ENCODE assay signal across 10 cellular contexts in the genomic region with DNA sequence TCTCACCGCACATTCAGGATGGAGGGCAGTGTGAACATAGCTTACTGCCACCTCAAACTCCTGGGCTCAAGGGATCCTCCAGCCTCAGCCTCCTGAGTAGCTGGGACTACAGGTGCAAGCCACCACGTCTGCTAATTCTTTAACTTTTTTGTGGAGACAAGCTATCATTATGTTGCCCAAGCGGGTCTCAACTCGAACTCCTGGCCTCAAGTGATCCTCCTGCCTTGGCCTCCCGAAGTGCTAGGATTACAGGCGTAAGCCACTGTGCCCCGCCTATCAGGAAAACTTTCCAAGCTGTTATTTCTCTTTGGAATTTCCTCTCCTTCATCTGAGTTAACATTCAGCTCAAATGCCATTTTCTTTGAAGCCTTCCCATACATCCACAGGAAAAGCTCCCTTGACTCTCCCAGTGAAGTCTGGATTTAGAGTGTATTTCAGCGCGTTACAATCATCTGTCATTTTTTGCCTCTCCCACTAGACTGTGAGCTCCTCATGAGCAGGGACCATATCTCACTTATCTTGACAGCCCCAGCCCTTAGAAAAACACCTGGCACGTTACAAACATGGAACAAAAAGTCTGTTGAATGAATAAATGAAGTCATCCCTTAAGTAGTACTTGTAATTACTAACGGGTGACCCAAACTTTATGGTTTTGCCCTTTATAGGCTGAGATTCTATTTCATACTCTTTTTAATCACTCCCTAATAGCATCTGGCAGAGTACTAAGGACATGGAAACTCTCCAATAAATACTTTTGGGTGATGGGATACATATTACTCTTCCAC. TPM values are rescaled to one million over a fixed set of nuclear protein-coding genes. Genes with fewer than 3 reads are reported as not detected.
DNase-seq lines count a peak whose midpoint lies in the region; ATAC-seq and TF ChIP-seq lines count a peak whose summit lies in the region.
"Had no signal": no experiment of that assay in that cellular context is flagged by ENCODE, and none has a peak within 500 bp of the region (broad histone marks: within the 10 kb centered on the region; RNA-seq: fewer than 3 reads in every experiment).

No MANE protein-coding gene starts in this region.

- H3K4me1 ChIP-seq in adipocyte (ENCODE audit: control insufficient read depth, insufficient read depth, low read length) (peaks cover 24% of the 10 kb centered on the region), mesenchymal stem cell (ENCODE audit: control insufficient read depth, insufficient read depth, low read depth, low read length) (peaks cover 8% of the 10 kb centered on the region), transverse colon (peaks cover 0 to 55% (median 25%) of the 10 kb centered on the region in 4 donors)

- no peak for DNase-seq in activated naive CD4-positive, alpha-beta T cell treated with anti-CD3 and anti-CD28 coated beads for 36 hours
- no peak for DNase-seq in activated naive CD4-positive, alpha-beta T cell treated with Interleukin-2 at 50 U/mL for 16 hours
- no peak for DNase-seq in adipocyte (ENCODE audit: low read depth)
- DNase-seq in mesenchymal stem cell, result no peak
- DNase-seq in transverse colon, result no peak
- DNase-seq in NCI-H1105 (lab: John Stamatoyannopoulos, UW), result no peak
- DNase-seq: NCI-H2227 treated with DMSO at 0.1 percent for 48 hours had no signal

- peak overlapping the region; percentile 82 for H3K4me3 ChIP-seq in adipocyte (ENCODE audit: low read length)
- peak overlapping the region in 1 of 2 experiments; percentile 86 for H3K4me3 ChIP-seq in mesenchymal stem cell (ENCODE audit: insufficient read depth in 1 of 2, low read depth in 1 of 2, low read length in 2 of 2)
- peak overlapping the region in 1 of 4 donors; percentile 78 for H3K4me3 ChIP-seq in transverse colon

- peak overlapping the region; percentile 0 for H3K4me3 Mint-ChIP-seq in activated naive CD4-positive, alpha-beta T cell treated with anti-CD3 and anti-CD28 coated beads for 36 hours

- intact Hi-C loops in activated naive CD4-positive, alpha-beta T cell treated with anti-CD3 and anti-CD28 coated beads for 36 hours (cut with micrococcal nuclease), result no loop called here
- intact Hi-C loops in transverse colon (cut with DNase I; ENCODE audit: low total_unique reads), result loop anchor here (10.0 kb wide), 1 partner anchor 120 kb away; no protein-coding TSS in a partner anchor

- no peak for ATAC-seq in GM21723 (IDR thresholded peaks at IDR 0.05; ENCODE audit: unreplicated experiment)
- no peak for ATAC-seq in HG03342 (IDR thresholded peaks at IDR 0.05; ENCODE audit: unreplicated experiment)

- no peak overlapping the region for H4K8ac ChIP-seq in mesenchymal stem cell (ENCODE audit: low read length)

- H4K91ac ChIP-seq in mesenchymal stem cell (ENCODE audit: low read length), result no peak overlapping the region

- H3K36me3 Mint-ChIP-seq in activated naive CD4-positive, alpha-beta T cell treated with anti-CD3 and anti-CD28 coated beads for 36 hours (ENCODE audit: low read depth), result peaks cover 1% of the 10 kb centered on the region

- no peak overlapping the region for H2AK5ac ChIP-seq in mesenchymal stem cell (ENCODE audit: low read length, severe bottlenecking)

- no peak overlapping the region for H2BK5ac ChIP-seq in mesenchymal stem cell (ENCODE audit: low read depth, low read length, poor library complexity, severe bottlenecking)

- no peak overlapping the region for H3K14ac ChIP-seq in mesenchymal stem cell (ENCODE audit: low read length in 2 of 2)

- no peak for TF ChIP-seq POLR2A in transverse colon (IDR thresholded peaks at IDR 0.05)

- H3K4ac ChIP-seq in mesenchymal stem cell (ENCODE audit: low read depth in 1 of 2, low read length in 2 of 2), result no peak overlapping the region

- in situ Hi-C loops in transverse colon (cut with MboI; ENCODE audit: low pct_ligation_motif_present in 1 of 4, low pct_unique_long_range_greater_than_20kb in 1 of 4, low sequenced_read_pairs in 3 of 4), result loop anchor here in 2 of 4 donors (10.0 to 25.0 kb wide), 2 partner anchors 97 to 110 kb away; no protein-coding TSS in a partner anchor

- no peak overlapping the region for H3K18ac ChIP-seq in mesenchymal stem cell (ENCODE audit: low read depth in 1 of 2, low read length in 2 of 2)

- H3K23ac ChIP-seq in mesenchymal stem cell (ENCODE audit: low read length in 2 of 2), result no peak overlapping the region

- H3K9ac ChIP-seq in adipocyte (ENCODE audit: low read length) (peak overlapping the region; percentile 91), mesenchymal stem cell (ENCODE audit: low read length) (peak overlapping the region; percentile 96)

- H2BK15ac ChIP-seq in mesenchymal stem cell (ENCODE audit: low read depth, poor library complexity, severe bottlenecking), result no peak overlapping the region

- H3K27me3 ChIP-seq in adipocyte (replicated peaks; ENCODE audit: control insufficient read depth, insufficient read depth, low read length) (no peaks in the 10 kb centered on the region), mesenchymal stem cell (ENCODE audit: control insufficient read depth in 1 of 2, insufficient read depth in 1 of 2, low read length in 2 of 2) (no peaks in the 10 kb centered on the region), transverse colon (no peaks in the 10 kb centered on the region)

- no peak overlapping the region for H2BK12ac ChIP-seq in mesenchymal stem cell (ENCODE audit: low read length in 2 of 2)

- TF ChIP-seq EP300 in transverse colon (IDR thresholded peaks at IDR 0.05; ENCODE audit: low read depth), result no peak

- no peak overlapping the region for H3K4me2 ChIP-seq in mesenchymal stem cell (ENCODE audit: low read length, poor library complexity, severe bottlenecking)

- no peak for TF ChIP-seq CTCF in transverse colon (IDR thresholded peaks at IDR 0.05)

- no peak overlapping the region for H2AFZ ChIP-seq in mesenchymal stem cell (ENCODE audit: low read depth, low read length)

- H3K36me3 ChIP-seq in adipocyte (ENCODE audit: control insufficient read depth, insufficient read depth, low read length, severe bottlenecking) (no peaks in the 10 kb centered on the region), mesenchymal stem cell (ENCODE audit: control insufficient read depth in 1 of 2, insufficient read depth in 2 of 2, low read depth in 1 of 2, low read length in 2 of 2) (no peaks in the 10 kb centered on the region), transverse colon (no peaks in the 10 kb centered on the region)

- H3K27ac ChIP-seq in mesenchymal stem cell (ENCODE audit: low read length, poor library complexity, severe bottlenecking) (no peak overlapping the region), transverse colon (peak overlapping the region in 3 of 4 donors; percentile 91 to 98 (median 95))

- no peak overlapping the region for H3K27ac Mint-ChIP-seq in activated naive CD4-positive, alpha-beta T cell treated with anti-CD3 and anti-CD28 coated beads for 36 hours

- no peaks in the 10 kb centered on the region for H3K9me3 Mint-ChIP-seq in activated naive CD4-positive, alpha-beta T cell treated with anti-CD3 and anti-CD28 coated beads for 36 hours

- no peaks in the 10 kb centered on the region for H3K27me3 Mint-ChIP-seq in activated naive CD4-positive, alpha-beta T cell treated with anti-CD3 and anti-CD28 coated beads for 36 hours (ENCODE audit: low read depth)

- no peak overlapping the region for H2BK120ac ChIP-seq in mesenchymal stem cell (ENCODE audit: low read depth, low read length)

- CTCF ChIA-PET in activated naive CD4-positive, alpha-beta T cell treated with anti-CD3 and anti-CD28 coated beads for 36 hours (lab: Charles Lee), result interaction anchor here (0.5 to 3.5 kb wide), 5 partner anchors 12 to 109 kb away, joined by 3 to 13 read pairs (median 7); no protein-coding TSS in a partner anchor

- H3K79me1 ChIP-seq in mesenchymal stem cell (replicated peaks; ENCODE audit: low read length, poor library complexity, severe bottlenecking), result peaks cover 9% of the 10 kb centered on the region

- no peaks in the 10 kb centered on the region for H3K9me3 ChIP-seq in adipocyte (ENCODE audit: control insufficient read depth, low read length)
- no peaks in the 10 kb centered on the region for H3K9me3 ChIP-seq in mesenchymal stem cell (ENCODE audit: control insufficient read depth, low read length)
- H3K9me3 ChIP-seq in transverse colon, result no peaks in the 10 kb centered on the region

- H3K4me1 Mint-ChIP-seq in activated naive CD4-positive, alpha-beta T cell treated with anti-CD3 and anti-CD28 coated beads for 36 hours (ENCODE audit: low read depth), result peaks cover 55% of the 10 kb centered on the region

- WGBS in mesenchymal stem cell, result 98% methylated on average over 9 of the region's 11 CpGs
- 79 to 81% methylated on average over 7 to 11 of the region's 11 CpGs for WGBS in transverse colon (ENCODE audit: low coverage in 1 of 2), 2 donors

RNA-seq across cellular contexts. Expression of a gene that starts 2.2 kb away (rescaled TPM):
- total RNA-seq in activated naive CD4-positive, alpha-beta T cell treated with anti-CD3 and anti-CD28 coated beads for 36 hours, result 10 to 100 TPM; 47.2 to 48.9 TPM
- 17.0 TPM for polyA plus RNA-seq in mesenchymal stem cell (2013, experiment 1 of 2)
- polyA plus RNA-seq in mesenchymal stem cell (2013, experiment 2 of 2), result 16.5 TPM
- 100 to 1,000 TPM in 2 of 4 donors, 10 to 100 TPM in 2; 46.0 to 408 (median 90.0) TPM for total RNA-seq in transverse colon

RNA-seq across cellular contexts. Expression of a gene that starts 45.0 kb away (rescaled TPM):
- total RNA-seq in activated naive CD4-positive, alpha-beta T cell treated with anti-CD3 and anti-CD28 coated beads for 36 hours, result not detected
- 0.76 TPM for polyA plus RNA-seq in mesenchymal stem cell (2013, experiment 1 of 2)
- 0.48 TPM for polyA plus RNA-seq in mesenchymal stem cell (2013, experiment 2 of 2)
- total RNA-seq in transverse colon, result under 1 TPM in 1 of 4 donors, not detected in 3; 0.27 TPM
- total RNA-seq: H4 had no signal
